28 cellular contexts compared by ENCODE assay signal in genomic region chr14:60085085-60085484, GRCh38. TPM values are rescaled to one million over a fixed set of nuclear protein-coding genes. Genes with fewer than 3 reads are reported as not detected.
DNase-seq lines count a peak whose midpoint lies in the region; ATAC-seq, FAIRE-seq and TF ChIP-seq lines count a peak whose summit lies in the region.
"Had no signal": no experiment of that assay in that cellular context is flagged by ENCODE, and none has a peak within 500 bp of the region (broad histone marks: within the 10 kb centered on the region; RNA-seq: fewer than 3 reads in every experiment).

No MANE protein-coding gene starts in this region.

- H3K27ac ChIP-seq in breast epithelium (no peak overlapping the region), K562 (ENCODE audit: extremely low read depth, low read depth, low read length) (no peak overlapping the region)
- H3K27ac ChIP-seq: ascending aorta, dorsolateral prefrontal cortex, lower lobe of right lung, sigmoid colon, tibial artery, VCaP had no signal

- H3K4me1 ChIP-seq in breast epithelium (no peaks in the 10 kb centered on the region), K562 (replicated peaks in 1 of 2; ENCODE audit: control insufficient read depth in 2 of 2, insufficient read depth in 2 of 2, low read length in 2 of 2) (peaks cover 0 to 7% of the 10 kb centered on the region in 2 experiments; a peak in 3 of 5 replicates)
- H3K4me1 ChIP-seq: ascending aorta, lower lobe of right lung, sigmoid colon, tibial artery had no signal

- H3K4me3 Mint-ChIP-seq in MCF 10A (ENCODE audit: unreplicated experiment) = no peak overlapping the region
- H3K4me3 Mint-ChIP-seq: activated naive CD4-positive, alpha-beta T cell treated with anti-CD3 and anti-CD28 coated beads, Interleukin-2, amount 50 U/mL, for 24 hours; central memory CD8-positive, alpha-beta T cell; stimulated activated naive CD8-positive, alpha-beta T cell treated with anti-CD3 and anti-CD28 coated beads, Interleukin-15, amount 100 ng/mL, for 72 hours; T-helper 2 cell treated with Interferon-gamma antibody and Interleukin-4, amounts not matched to agents 5 μg/mL and 100 μg/mL, for 36 hours had no signal

- H3K4me1 Mint-ChIP-seq in MCF 10A (ENCODE audit: insufficient read depth, unreplicated experiment) = peaks cover 10% of the 10 kb centered on the region
- H3K4me1 Mint-ChIP-seq: activated naive CD4-positive, alpha-beta T cell treated with anti-CD3 and anti-CD28 coated beads, Interleukin-2, amount 50 U/mL, for 24 hours; central memory CD8-positive, alpha-beta T cell; stimulated activated naive CD8-positive, alpha-beta T cell treated with anti-CD3 and anti-CD28 coated beads, Interleukin-15, amount 100 ng/mL, for 72 hours had no signal

- no peaks in the 10 kb centered on the region for H3K27me3 Mint-ChIP-seq in MCF 10A (ENCODE audit: insufficient read depth, unreplicated experiment)
- H3K27me3 Mint-ChIP-seq: activated naive CD4-positive, alpha-beta T cell treated with anti-CD3 and anti-CD28 coated beads, Interleukin-2, amount 50 U/mL, for 24 hours; central memory CD8-positive, alpha-beta T cell; progenitor cell of endocrine pancreas; stimulated activated naive CD8-positive, alpha-beta T cell treated with anti-CD3 and anti-CD28 coated beads, Interleukin-15, amount 100 ng/mL, for 72 hours had no signal

- H3K9me1 ChIP-seq in K562 (ENCODE audit: control insufficient read depth, insufficient read depth, low read length) = no peaks in the 10 kb centered on the region

- no peaks in the 10 kb centered on the region for H3K36me3 Mint-ChIP-seq in MCF 10A (ENCODE audit: insufficient read depth, unreplicated experiment)
- H3K36me3 Mint-ChIP-seq: activated naive CD4-positive, alpha-beta T cell treated with anti-CD3 and anti-CD28 coated beads, Interleukin-2, amount 50 U/mL, for 24 hours had no signal

- no peak for FAIRE-seq in K562 (lab: Jason Lieb, UNC)
- FAIRE-seq: endothelial cell of umbilical vein had no signal

- in situ Hi-C loops in K562 (cut with MboI) = no loop called here

- no TSS peak for BruUV-seq in MCF 10A (replicated peaks; lab: Mats Ljungman, UMichigan)
- no TSS peak for BruUV-seq in K562 (replicated peaks; lab: Mats Ljungman, UMichigan)

- intact Hi-C loops in MCF 10A (cut with micrococcal nuclease) (no loop called here), breast epithelium (cut with DNase I; ENCODE audit: low total_unique reads) (no loop called here), K562 (cut with micrococcal nuclease) (no loop called here)

- no peaks in the 10 kb centered on the region for H4K20me1 ChIP-seq in K562 (replicated peaks; ENCODE audit: control insufficient read depth, insufficient read depth, low read length)

- H3K9ac ChIP-seq in K562 (ENCODE audit: insufficient read depth in 1 of 2, low read depth in 2 of 2, low read length in 2 of 2) = no peak overlapping the region

- no peaks in the 10 kb centered on the region for H3K79me2 ChIP-seq in K562 (ENCODE audit: control insufficient read depth, insufficient read depth, low read length)

- DNase-seq in MCF 10A (ENCODE audit: unreplicated experiment) (peak; percentile 72), breast epithelium (ENCODE audit: low spot score in 2 of 2) (no peak), K562 (ENCODE audit: extremely low read depth in 1 of 4, low spot score in 3 of 4) (no peak), fibroblast of the aortic adventitia (ENCODE audit: low read depth) (peak; percentile 70), amygdala (lab: John Stamatoyannopoulos, UW) (no peak), SW480 (ENCODE audit: low spot score) (no peak), iPS-NIHi7 (ENCODE audit: extremely low spot score) (no peak)
- DNase-seq: 8988T; BE2C; dorsolateral prefrontal cortex; GOT3; kidney glomerular epithelial cell; lower lobe of right lung; NCI-H2081; NCI-H226; NCI-H748 treated with DMSO at 0.1 percent for 48 hours; sigmoid colon; stimulated activated naive CD8-positive, alpha-beta T cell treated with anti-CD3 and anti-CD28 coated beads, Interleukin-15, amount 100 ng/mL, for 72 hours; tibial artery had no signal

- H3K9me3 Mint-ChIP-seq in MCF 10A (ENCODE audit: unreplicated experiment) = no peaks in the 10 kb centered on the region
- H3K9me3 Mint-ChIP-seq: activated naive CD4-positive, alpha-beta T cell treated with anti-CD3 and anti-CD28 coated beads, Interleukin-2, amount 50 U/mL, for 24 hours; central memory CD8-positive, alpha-beta T cell; stimulated activated naive CD8-positive, alpha-beta T cell treated with anti-CD3 and anti-CD28 coated beads, Interleukin-15, amount 100 ng/mL, for 72 hours; T-helper 2 cell treated with Interferon-gamma antibody and Interleukin-4, amounts not matched to agents 5 μg/mL and 100 μg/mL, for 36 hours had no signal

- ATAC-seq in K562 (no peak), GM19452 (IDR thresholded peaks at IDR 0.05; ENCODE audit: unreplicated experiment) (no peak)
- ATAC-seq: lower lobe of right lung; SK-N-SH treated with all-trans-retinoic acid at 6 μM for 48 hours; stimulated activated naive CD8-positive, alpha-beta T cell treated with anti-CD3 and anti-CD28 coated beads, Interleukin-15, amount 100 ng/mL, for 72 hours had no signal

- POLR2A ChIA-PET in MCF 10A (lab: Yijun Ruan, JAX) (interaction anchor here (0.9 to 2.3 kb wide), 6 partner anchors 9 to 165 kb away, joined by 3 to 6 read pairs (median 4); partner anchors contain the start of gene DHRS7), K562 (lab: Yijun Ruan, JAX) (no interaction called here)

- H3K27ac Mint-ChIP-seq in MCF 10A (ENCODE audit: low read depth, unreplicated experiment) = peak overlapping the region; percentile 23
- H3K27ac Mint-ChIP-seq: activated naive CD4-positive, alpha-beta T cell treated with anti-CD3 and anti-CD28 coated beads, Interleukin-2, amount 50 U/mL, for 24 hours; progenitor cell of endocrine pancreas; stimulated activated naive CD8-positive, alpha-beta T cell treated with anti-CD3 and anti-CD28 coated beads, Interleukin-15, amount 100 ng/mL, for 72 hours; T-helper 2 cell treated with Interferon-gamma antibody and Interleukin-4, amounts not matched to agents 5 μg/mL and 100 μg/mL, for 36 hours had no signal

- TF ChIP-seq CTCF in MCF 10A (IDR thresholded peaks at IDR 0.05; ENCODE audit: unreplicated experiment) (no peak), breast epithelium (IDR thresholded peaks at IDR 0.05) (no peak), K562 (IDR thresholded peaks at IDR 0.05 in 2 of 3, conservative IDR thresholded peaks at IDR 0.05 in 1 of 3; ENCODE audit: insufficient read depth in 2 of 3, low read depth in 1 of 3, low read length in 3 of 3) (no peak), fibroblast of the aortic adventitia (IDR thresholded peaks at IDR 0.05; ENCODE audit: insufficient read depth, low read length) (no peak)

- H3K4me3 ChIP-seq in breast epithelium (no peak overlapping the region), K562 (no peak overlapping the region), fibroblast of the aortic adventitia (ENCODE audit: low read depth, low read length) (no peak overlapping the region)
- H3K4me3 ChIP-seq: ascending aorta, dorsolateral prefrontal cortex, lower lobe of right lung, sigmoid colon, tibial artery had no signal

- H3K27me3 ChIP-seq in breast epithelium (no peaks in the 10 kb centered on the region), K562 (ENCODE audit: control insufficient read depth in 2 of 2, insufficient read depth in 2 of 2, low read length in 2 of 2) (no peaks in the 10 kb centered on the region)
- H3K27me3 ChIP-seq: ascending aorta, BE2C, dorsolateral prefrontal cortex, sigmoid colon, tibial artery had no signal

- no peak for TF ChIP-seq RAD21 in K562 (CRISPR knock-in tag; conservative IDR thresholded peaks at IDR 0.05 in 1 of 2, IDR thresholded peaks at IDR 0.05 in 1 of 2)

- H3K9me3 ChIP-seq in breast epithelium = no peaks in the 10 kb centered on the region
- H3K9me3 ChIP-seq in K562 (replicated peaks; ENCODE audit: control insufficient read depth, insufficient read depth, low read depth, low read length) = no peaks in the 10 kb centered on the region
- H3K9me3 ChIP-seq: ascending aorta, BE2C, lower lobe of right lung, sigmoid colon, tibial artery had no signal

- CTCF ChIA-PET in MCF 10A (lab: Yijun Ruan, JAX) = interaction anchor here (0.5 kb wide), 1 partner anchor 397 kb away, joined by 3 read pairs; no protein-coding TSS in a partner anchor
- CTCF ChIA-PET in K562 (lab: Yijun Ruan, JAX; ENCODE audit: low intra/inter-chr PET ratio) = no interaction called here

- no peak overlapping the region for H2AFZ ChIP-seq in K562 (ENCODE audit: low read depth, low read length)

- no peaks in the 10 kb centered on the region for H3K36me3 ChIP-seq in breast epithelium
- no peaks in the 10 kb centered on the region for H3K36me3 ChIP-seq in K562 (ENCODE audit: control insufficient read depth, insufficient read depth, low read length)
- H3K36me3 ChIP-seq: ascending aorta, BE2C, lower lobe of right lung, sigmoid colon, tibial artery had no signal

- TF ChIP-seq POLR2A in breast epithelium (IDR thresholded peaks at IDR 0.05) = no peak
- TF ChIP-seq POLR2A in K562 (conservative IDR thresholded peaks at IDR 0.05) = no peak

- no peak overlapping the region for H3K4me2 ChIP-seq in K562 (ENCODE audit: insufficient read depth, low read length)

- no peak for TF ChIP-seq EP300 in K562 (IDR thresholded peaks at IDR 0.05; ENCODE audit: low read length)

TF ChIP-seq in K562, 482 proteins besides CTCF, POLR2A, EP300 and RAD21 (continues in another document):
- no peak for TF ChIP-seq HIVEP1 (CRISPR knock-in tag; IDR thresholded peaks at IDR 0.05)

RNA-seq across cellular contexts. Expression of gene PCNX4, which starts 6.6 kb away (rescaled TPM):
- total RNA-seq in MCF 10A (2022) = 62.8 and 63.3 TPM in 2 replicates
- total RNA-seq in breast epithelium = 10 to 100 TPM; 32.6 to 85.9 (median 53.7) TPM
- 47.4 and 109 TPM in 2 replicates for total RNA-seq in K562 (2011; cell fraction: chromatin; rRNA removed; ENCODE audit: low replicate concordance)
- 16.8 and 25.7 TPM in 2 replicates for total RNA-seq in K562 (2011; cell fraction: nucleolus; rRNA removed)
- 48.0 and 56.9 TPM in 2 replicates for total RNA-seq in K562 (2011; cell fraction: nucleoplasm; rRNA removed)
- 18.1 and 21.7 TPM in 2 replicates for total RNA-seq in K562 (2014; rRNA removed)
- total RNA-seq in K562 (2014; rRNA removed; fragmentation: Illumina TruSeq; extraction: Trizol) = 29.0 and 31.5 TPM in 2 replicates
- 40.9 and 42.8 TPM in 2 replicates for total RNA-seq in K562 (2015; rRNA removed; fragmentation: Illumina TruSeq; extraction: Trizol)
- total RNA-seq in K562 (2021) = 25.9 and 35.5 TPM in 2 replicates
- 17.6 and 22.4 TPM in 2 replicates for polyA plus RNA-seq in K562 (2011; rRNA removed)
- 12.4 and 18.5 TPM in 2 replicates for polyA plus RNA-seq in K562 (2011; cell fraction: cytosol; rRNA removed)
- 37.6 and 44.8 TPM in 2 replicates for polyA plus RNA-seq in K562 (2011; cell fraction: nucleus; rRNA removed)
- 14.8 and 17.1 TPM in 2 replicates for polyA plus RNA-seq in K562 (2012)
- 31.1 and 41.2 TPM in 2 replicates for polyA plus RNA-seq in K562 (2014; fragmentation: Illumina TruSeq; extraction: Trizol)
- 10 to 100 TPM; 10.0 to 12.0 TPM for polyA plus RNA-seq in K562 (2014; fragmentation: Nextera tagmentation; extraction: Ambion mirVana)
- 16.2 and 18.8 TPM in 2 replicates for polyA plus RNA-seq in K562 (2014; rRNA removed)
- 65.3 and 73.0 TPM in 2 replicates for polyA minus RNA-seq in K562 (2011; rRNA and poly(A)+ RNA removed)
- 10.9 and 21.6 TPM in 2 replicates for polyA minus RNA-seq in K562 (2011; cell fraction: cytosol; rRNA and poly(A)+ RNA removed)
- 20.2 and 37.7 TPM in 2 replicates for polyA minus RNA-seq in K562 (2011; cell fraction: nucleus; rRNA and poly(A)+ RNA removed)
- total RNA-seq in fibroblast of the aortic adventitia (ENCODE audit: low replicate concordance) = 114 and 256 TPM in 2 replicates

Comparison
In these comparisons a context has a peak if more than half of its experiments do, and no peak if none do; other contexts are left out.
1. DNase-seq: peak in MCF 10A (single experiment) and fibroblast of the aortic adventitia (single experiment); none in breast epithelium (0 of 2), K562 (0 of 4), amygdala (0 of 56), SW480 (single experiment) and iPS-NIHi7 (single experiment).